In the genomic region with DNA sequence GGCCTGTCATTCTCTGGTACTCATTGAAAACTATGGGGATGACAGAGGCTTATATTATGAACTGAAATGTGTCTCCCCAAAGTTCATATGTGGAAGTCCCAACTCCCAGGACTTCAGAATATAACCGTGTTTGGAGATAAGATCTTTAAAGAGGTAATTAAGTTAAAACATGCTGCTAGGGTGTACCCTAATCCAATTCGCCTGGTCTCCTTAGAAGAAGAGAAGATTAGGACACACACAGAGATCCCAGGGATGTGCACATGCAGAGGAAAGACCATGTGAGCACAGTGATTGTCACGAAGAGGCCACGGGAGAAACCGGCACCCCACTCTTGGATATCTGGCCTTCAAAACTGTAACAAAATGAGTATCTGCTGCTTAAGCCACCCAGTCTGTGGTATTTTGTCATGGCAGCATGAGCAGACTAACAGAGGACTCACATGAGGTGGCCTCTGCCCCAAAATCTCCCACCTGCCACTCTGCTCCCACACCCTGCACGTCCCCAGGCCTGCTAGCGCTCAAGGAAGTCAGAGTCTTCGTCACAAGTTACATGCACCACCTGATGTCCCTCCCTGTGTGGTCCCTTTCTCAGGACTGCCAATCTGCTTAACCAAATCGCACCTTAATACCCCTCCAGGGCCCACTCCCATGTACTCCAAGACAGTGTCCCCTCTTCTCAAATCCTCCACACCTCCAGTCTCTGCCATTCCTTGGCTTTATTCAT, we compare ENCODE assay signal across 7 cellular contexts. TPM values are rescaled to one million over a fixed set of nuclear protein-coding genes. Genes with fewer than 3 reads are reported as not detected.
DNase-seq lines count a peak whose midpoint lies in the region; ATAC-seq and TF ChIP-seq lines count a peak whose summit lies in the region.

No MANE protein-coding gene starts in this region.

- H3K27ac Mint-ChIP-seq in IgD-negative memory B cell (peak overlapping the region in 2 of 3 donors; percentile 4 to 74), immature natural killer cell (peak overlapping the region in 5 of 6 donors; percentile 0 to 65 (median 30))
- H3K27ac Mint-ChIP-seq in activated T-helper 17 cell treated with anti-CD3 and anti-CD28 coated beads, Interleukin-2, amount 50 U/mL, for 72 hours: peak overlapping the region; percentile 65

- no peak for ATAC-seq in activated T-helper 17 cell treated with anti-CD3 and anti-CD28 coated beads, Interleukin-2, amount 50 U/mL, for 72 hours (replicated peaks)
- no peak for ATAC-seq in HG03520 (IDR thresholded peaks at IDR 0.05; ENCODE audit: unreplicated experiment)

- no peak overlapping the region for H3K4me3 ChIP-seq in stomach

- H3K4me1 Mint-ChIP-seq in IgD-negative memory B cell: peaks cover 0 to 5% (median 0%) of the 10 kb centered on the region in 3 donors
- H3K4me1 Mint-ChIP-seq in activated T-helper 17 cell treated with anti-CD3 and anti-CD28 coated beads, Interleukin-2, amount 50 U/mL, for 72 hours: peaks cover 33% of the 10 kb centered on the region
- no peaks in the 10 kb centered on the region for H3K4me1 Mint-ChIP-seq in immature natural killer cell

- peaks cover 2% of the 10 kb centered on the region for H3K36me3 Mint-ChIP-seq in IgD-negative memory B cell
- peaks cover 100% of the 10 kb centered on the region for H3K36me3 Mint-ChIP-seq in activated T-helper 17 cell treated with anti-CD3 and anti-CD28 coated beads, Interleukin-2, amount 50 U/mL, for 72 hours (ENCODE audit: low read depth)
- peaks cover 21 to 79% (median 42%) of the 10 kb centered on the region in 3 donors for H3K36me3 Mint-ChIP-seq in immature natural killer cell

- H3K9me3 Mint-ChIP-seq in IgD-negative memory B cell (no peaks in the 10 kb centered on the region), immature natural killer cell (peaks cover 0 to 1% (median 0%) of the 10 kb centered on the region in 6 donors)
- no peaks in the 10 kb centered on the region for H3K9me3 Mint-ChIP-seq in activated T-helper 17 cell treated with anti-CD3 and anti-CD28 coated beads, Interleukin-2, amount 50 U/mL, for 72 hours

- intact Hi-C loops in stomach (cut with DNase I; ENCODE audit: low total_unique reads): loop anchor here (5.0 kb wide), 1 partner anchor 48 kb away; the partner anchor contains the start of gene ANXA11

- H3K4me3 Mint-ChIP-seq in IgD-negative memory B cell: no peak overlapping the region
- H3K4me3 Mint-ChIP-seq in activated T-helper 17 cell treated with anti-CD3 and anti-CD28 coated beads, Interleukin-2, amount 50 U/mL, for 72 hours: peak overlapping the region; percentile 32
- H3K4me3 Mint-ChIP-seq in immature natural killer cell: no peak overlapping the region

- no peak for TF ChIP-seq POLR2A in stomach (IDR thresholded peaks at IDR 0.05)

- no peaks in the 10 kb centered on the region for H3K9me3 ChIP-seq in stomach

- DNase-seq in immature natural killer cell: no peak
- DNase-seq in stomach: no peak
- DNase-seq in superior temporal gyrus (ENCODE audit: extremely low spot score): no peak
- DNase-seq in NCI-H2081 treated with DMSO at 0.1 percent for 48 hours (lab: John Stamatoyannopoulos, UW): no peak

- H3K27ac ChIP-seq in stomach: peak overlapping the region; percentile 45 to 87 (median 80)

- 76 to 82% (median 80%) methylated on average over 9 of the region's 9 CpGs for WGBS in stomach, 5 donors

- H3K27me3 Mint-ChIP-seq in IgD-negative memory B cell (no peaks in the 10 kb centered on the region), immature natural killer cell (ENCODE audit: low read depth in 3 of 3) (peaks cover 0 to 18% (median 12%) of the 10 kb centered on the region in 3 donors)
- no peaks in the 10 kb centered on the region for H3K27me3 Mint-ChIP-seq in activated T-helper 17 cell treated with anti-CD3 and anti-CD28 coated beads, Interleukin-2, amount 50 U/mL, for 72 hours

- no peak for TF ChIP-seq CTCF in stomach (IDR thresholded peaks at IDR 0.05)

- no peaks in the 10 kb centered on the region for H3K27me3 ChIP-seq in stomach

- peaks cover 57 to 97% (median 66%) of the 10 kb centered on the region in 4 donors for H3K4me1 ChIP-seq in stomach

- H3K36me3 ChIP-seq in stomach: peaks cover 54 to 100% (median 99%) of the 10 kb centered on the region in 4 donors

- no peak for TF ChIP-seq EP300 in stomach (IDR thresholded peaks at IDR 0.05)

RNA-seq across cellular contexts. Expression of gene PLAC9, which starts 26.8 kb away (rescaled TPM):
- not detected for polyA plus RNA-seq in IgD-negative memory B cell
- not detected for total RNA-seq in activated T-helper 17 cell treated with anti-CD3 and anti-CD28 coated beads, Interleukin-2, amount 50 U/mL, for 72 hours
- polyA plus RNA-seq in immature natural killer cell: not detected
- total RNA-seq in stomach: 10 to 100 TPM in 2 of 5 donors, 1 to 10 TPM in 1, not detected in 2; 2.0 to 37.4 (median 11.6) TPM
- 10 to 100 TPM; 14.2 to 28.3 (median 26.4) TPM for polyA plus RNA-seq in stomach

RNA-seq across cellular contexts. Expression of gene ANXA11, which starts 46.0 kb away (rescaled TPM):
- 243 TPM for polyA plus RNA-seq in IgD-negative memory B cell
- total RNA-seq in activated T-helper 17 cell treated with anti-CD3 and anti-CD28 coated beads, Interleukin-2, amount 50 U/mL, for 72 hours: 100 to 1,000 TPM; 184 to 275 TPM
- 100 to 1,000 TPM; 136 to 270 (median 181) TPM for polyA plus RNA-seq in immature natural killer cell
- 100 to 1,000 TPM in 3 of 5 donors, 10 to 100 TPM in 2; 91.4 to 293 (median 109) TPM for total RNA-seq in stomach
- 100 to 1,000 TPM; 171 to 208 (median 181) TPM for polyA plus RNA-seq in stomach

Comparison
In these comparisons a context has a peak if more than half of its experiments do, and no peak if none do; other contexts are left out.
1. RNA of gene PLAC9, which starts 26.8 kb away (polyA plus RNA-seq): 14.2 to 28.3 TPM in stomach; not detected in IgD-negative memory B cell (single experiment) and not detected in immature natural killer cell; every median in the first group is over 10 times any median in the second.
2. Peak in every context shown above with its lines, with median percentiles within 50 percentile points of each other: H3K27ac Mint-ChIP-seq.